In the genomic region with DNA sequence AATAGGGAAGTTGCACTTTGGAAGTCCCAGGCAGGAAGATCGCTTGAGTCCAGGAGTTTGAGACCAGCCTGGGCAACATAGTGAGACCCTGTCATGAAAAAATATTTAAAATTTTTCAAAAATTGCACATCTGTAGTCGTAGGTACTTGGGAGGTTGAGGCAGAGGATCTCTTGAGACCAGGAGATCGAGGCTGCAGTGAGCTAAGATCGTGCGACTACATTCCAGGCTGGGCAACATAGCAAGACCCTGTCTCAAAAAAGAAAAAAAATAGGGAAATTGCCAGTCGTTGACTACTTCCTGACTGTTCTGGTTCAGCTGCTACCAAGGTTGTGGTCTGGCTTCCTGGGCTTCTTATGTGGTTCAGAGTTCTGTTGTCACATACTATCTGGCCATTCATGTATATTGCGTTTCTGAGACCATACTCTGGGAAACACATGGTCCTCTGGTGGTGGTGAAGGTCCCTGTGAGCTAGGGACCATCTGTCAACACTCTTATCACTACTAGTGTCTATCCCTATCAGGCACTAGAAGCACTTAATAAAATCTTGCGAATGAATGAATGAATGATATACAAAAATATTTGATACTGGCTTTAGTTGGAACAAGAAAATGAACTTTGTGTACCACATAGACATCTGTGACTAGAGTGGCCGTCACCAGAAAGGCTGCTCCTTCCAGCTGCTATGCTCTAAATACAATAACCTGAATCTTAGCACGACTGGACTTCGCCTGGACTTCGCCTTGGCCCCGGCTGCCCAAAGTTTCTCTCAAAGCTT, we compare ENCODE assay signal across 9 cellular contexts. TPM values are rescaled to one million over a fixed set of nuclear protein-coding genes. Genes with fewer than 3 reads are reported as not detected.
A peak's percentile ranks its signal among the peaks of the same experiment; 100 is the strongest.
DNase-seq lines count a peak whose midpoint lies in the region; FAIRE-seq and TF ChIP-seq lines count a peak whose summit lies in the region.
"Had no signal": no experiment of that assay in that cellular context is flagged by ENCODE, and none has a peak within 500 bp of the region (broad histone marks: within the 10 kb centered on the region; RNA-seq: fewer than 3 reads in every experiment).

No MANE protein-coding gene starts in this region.

- H2AFZ ChIP-seq in parathyroid adenoma (peak overlapping the region; percentile 87), OCI-LY7 (ENCODE audit: low read length) (no peak overlapping the region)

- H3K9ac ChIP-seq in SK-N-MC (ENCODE audit: insufficient read length), result peak overlapping the region; percentile 94
- H3K9ac ChIP-seq in parathyroid adenoma, result no peak overlapping the region

- no TSS peak for BruUV-seq in OCI-LY7 (replicated peaks; lab: Mats Ljungman, UMichigan)

- DNase-seq in GM12891 (ENCODE audit: insufficient read length, low spot score) (no peak), SK-N-MC (ENCODE audit: low read depth, low spot score) (no peak), fibroblast of pulmonary artery (ENCODE audit: low read depth) (no peak), OCI-LY7 (ENCODE audit: low spot score) (no peak), NCI-H446 treated with DMSO at 0.1 percent for 48 hours (lab: John Stamatoyannopoulos, UW) (no peak), DMS153 treated with DMSO at 0.1 percent for 48 hours (lab: John Stamatoyannopoulos, UW; ENCODE audit: unreplicated experiment) (no peak), RWPE1 (ENCODE audit: low spot score) (no peak)

- H3K4me3 ChIP-seq in SK-N-MC (peak overlapping the region; percentile 93), fibroblast of pulmonary artery (replicated peaks; ENCODE audit: low read depth, low read length) (peak overlapping the region; percentile 56), parathyroid adenoma (ENCODE audit: low read depth, low read length) (peak overlapping the region; percentile 65), OCI-LY7 (ENCODE audit: low read depth, low read length, poor library complexity, severe bottlenecking) (no peak overlapping the region)

- CTCF ChIA-PET in OCI-LY7 (lab: Charles Lee; ENCODE audit: unreplicated experiment), result no interaction called here
- CTCF ChIA-PET in RWPE1 (lab: Yijun Ruan, JAX), result interaction anchor here (0.7 kb wide), 1 partner anchor 1392 kb away, joined by 4 read pairs; no protein-coding TSS in a partner anchor

- H3K4me2 ChIP-seq in parathyroid adenoma (ENCODE audit: low read length) (peak overlapping the region; percentile 90), OCI-LY7 (ENCODE audit: low read length) (no peak overlapping the region; the same call in 1 of the 2 replicates)

- intact Hi-C loops in OCI-LY7 (cut with micrococcal nuclease; ENCODE audit: unreplicated experiment), result no loop called here

- POLR2A ChIA-PET in OCI-LY7 (lab: Charles Lee), result no interaction called here
- POLR2A ChIA-PET in RWPE1 (lab: Yijun Ruan, JAX; ENCODE audit: low non-redundant PET), result no interaction called here

- H3K4me1 ChIP-seq in parathyroid adenoma (peaks cover 8% of the 10 kb centered on the region), OCI-LY7 (ENCODE audit: insufficient read depth, low read length, poor library complexity, severe bottlenecking) (no peaks in the 10 kb centered on the region)

- no peaks in the 10 kb centered on the region for H4K20me1 ChIP-seq in OCI-LY7 (ENCODE audit: insufficient read depth, low read length)

- FAIRE-seq in GM12891 (lab: Jason Lieb, UNC), result peak; percentile 35

- TF ChIP-seq POLR2A in GM12891 (IDR thresholded peaks at IDR 0.05; ENCODE audit: low read depth, low read length), result no peak

- no peaks in the 10 kb centered on the region for H3K9me3 ChIP-seq in SK-N-MC (ENCODE audit: low read depth, low read length)
- H3K9me3 ChIP-seq in parathyroid adenoma (ENCODE audit: control insufficient read depth, low read length), result no peaks in the 10 kb centered on the region
- no peaks in the 10 kb centered on the region for H3K9me3 ChIP-seq in OCI-LY7 (ENCODE audit: low read length)

- H3K36me3 ChIP-seq in SK-N-MC (ENCODE audit: insufficient read depth, low read length) (peaks cover 20% of the 10 kb centered on the region), parathyroid adenoma (ENCODE audit: control insufficient read depth, insufficient read depth, low read length) (no peaks in the 10 kb centered on the region), OCI-LY7 (ENCODE audit: insufficient read depth, low read length) (no peaks in the 10 kb centered on the region)
- H3K36me3 ChIP-seq: SJSA1 had no signal

- no peak for TF ChIP-seq CTCF in fibroblast of pulmonary artery (IDR thresholded peaks at IDR 0.05; ENCODE audit: low read length, missing control alignments)
- TF ChIP-seq CTCF in parathyroid adenoma (IDR thresholded peaks at IDR 0.05), result no peak
- TF ChIP-seq CTCF in OCI-LY7 (conservative IDR thresholded peaks at IDR 0.05; ENCODE audit: low read length), result no peak
- TF ChIP-seq CTCF in RWPE1 (conservative IDR thresholded peaks at IDR 0.05; ENCODE audit: low read depth), result no peak

- H3K79me2 ChIP-seq in parathyroid adenoma, result no peaks in the 10 kb centered on the region
- no peaks in the 10 kb centered on the region for H3K79me2 ChIP-seq in OCI-LY7 (ENCODE audit: insufficient read depth, low read depth, low read length)

- no peaks in the 10 kb centered on the region for H3K27me3 ChIP-seq in parathyroid adenoma (ENCODE audit: control insufficient read depth, insufficient read depth, low read length)

- no peak overlapping the region for H3K27ac ChIP-seq in SK-N-MC
- peak overlapping the region; percentile 30 for H3K27ac ChIP-seq in parathyroid adenoma
- H3K27ac ChIP-seq in OCI-LY7 (ENCODE audit: low read depth, low read length, poor library complexity, severe bottlenecking), result no peak overlapping the region
- H3K27ac ChIP-seq in RWPE1, result no peak overlapping the region
- H3K27ac ChIP-seq: SJSA1 had no signal

- H3K9me2 ChIP-seq in OCI-LY7 (ENCODE audit: insufficient read depth, low read length), result no peaks in the 10 kb centered on the region

TF ChIP-seq in GM12891, 5 proteins besides CTCF, POLR2A, EP300 and RAD21:
- no peak for TF ChIP-seq TAF1 (IDR thresholded peaks at IDR 0.05; ENCODE audit: low read depth, low read length)
TF ChIP-seq in GM12891: peak in this region for 0.

RNA-seq across cellular contexts. Expression of a gene that starts 0.9 kb away (rescaled TPM):
- polyA plus RNA-seq in GM12891 (2012; ENCODE audit: low read depth, missing spikeins), result 5.7 TPM
- total RNA-seq in OCI-LY7 (2014; rRNA removed; shearing (Covaris generic)), result 0.21 and 2.4 TPM in 2 replicates
- total RNA-seq in OCI-LY7 (2022), result 0.79 and 0.82 TPM in 2 replicates

RNA-seq across cellular contexts. Expression of a gene that starts 38.5 kb away (rescaled TPM):
- polyA plus RNA-seq in GM12891 (2012; ENCODE audit: low read depth, missing spikeins), result 2.8 TPM
- 2.8 and 4.8 TPM in 2 replicates for total RNA-seq in OCI-LY7 (2014; rRNA removed; shearing (Covaris generic))
- 2.9 and 4.2 TPM in 2 replicates for total RNA-seq in OCI-LY7 (2022)

RNA-seq across cellular contexts. Expression of a gene that starts 38.6 kb away (rescaled TPM):
- polyA plus RNA-seq in GM12891 (2012; ENCODE audit: low read depth, missing spikeins), result not detected
- total RNA-seq in OCI-LY7 (2014; rRNA removed; shearing (Covaris generic)), result not detected in 2 replicates
- not detected in 2 replicates for total RNA-seq in OCI-LY7 (2022)
- total RNA-seq: SJSA1 had no signal
